Comparison of ENCODE assay signal across 14 cellular contexts in genomic region chr9:137298401-137298982, GRCh38. TPM values are rescaled to one million over a fixed set of nuclear protein-coding genes. Genes with fewer than 3 reads are reported as not detected.
DNase-seq lines count a peak whose midpoint lies in the region; ATAC-seq and TF ChIP-seq lines count a peak whose summit lies in the region.
"Had no signal": no experiment of that assay in that cellular context is flagged by ENCODE, and none has a peak within 500 bp of the region (broad histone marks: within the 10 kb centered on the region; RNA-seq: fewer than 3 reads in every experiment).

No MANE protein-coding gene starts in this region.

- H3K27me3 Mint-ChIP-seq in H9 (ENCODE audit: low read depth): peaks cover 52% of the 10 kb centered on the region

- intact Hi-C loops in dorsolateral prefrontal cortex (cut with DNase I): loop anchor here in 1 of 2 donors (5.0 to 10.0 kb wide), 2 partner anchors 109 to 226 kb away; no protein-coding TSS in a partner anchor
- intact Hi-C loops in sigmoid colon (cut with DNase I): loop anchor here (5.0 to 10.0 kb wide), 2 partner anchors 109 to 226 kb away; no protein-coding TSS in a partner anchor

- peaks cover 3 to 9% of the 10 kb centered on the region in 2 experiments for H3K9me3 Mint-ChIP-seq in H9
- H3K9me3 Mint-ChIP-seq: activated naive CD8-positive, alpha-beta T cell treated with anti-CD3 and anti-CD28 coated beads, Interleukin-2, amount 10 ng/mL, durations not matched to agents 7 days and 5 days had no signal

- H3K27me3 ChIP-seq in H9 (ENCODE audit: insufficient read depth, low read length) (peaks cover 5% of the 10 kb centered on the region; the same call in 1 of the 2 replicates), dorsolateral prefrontal cortex (peaks cover 0 to 72% (median 15%) of the 10 kb centered on the region in 45 donors), layer of hippocampus (ENCODE audit: control insufficient read depth, insufficient read depth, low read length) (peaks cover 22% of the 10 kb centered on the region), sigmoid colon (peaks cover 70 to 94% (median 90%) of the 10 kb centered on the region in 3 donors), osteoblast (ENCODE audit: insufficient read depth, low read length) (peaks cover 57% of the 10 kb centered on the region)

- H3K79me2 ChIP-seq in H9 (ENCODE audit: insufficient read depth, low read length): no peaks in the 10 kb centered on the region
- no peaks in the 10 kb centered on the region for H3K79me2 ChIP-seq in osteoblast (ENCODE audit: insufficient read depth, low read length)

- peaks cover 0 to 5% (median 3%) of the 10 kb centered on the region in 3 experiments; a peak in 4 of 7 replicates for H3K36me3 Mint-ChIP-seq in H9 (ENCODE audit: insufficient read depth in 1 of 3, low read depth in 3 of 3)
- H3K36me3 Mint-ChIP-seq: activated naive CD8-positive, alpha-beta T cell treated with anti-CD3 and anti-CD28 coated beads, Interleukin-2, amount 10 ng/mL, durations not matched to agents 7 days and 5 days had no signal

- H4K20me1 ChIP-seq in H9 (ENCODE audit: control insufficient read depth, insufficient read depth, insufficient read length): no peaks in the 10 kb centered on the region
- H4K20me1 ChIP-seq in osteoblast (ENCODE audit: insufficient read depth, low read length): peaks cover 3% of the 10 kb centered on the region

- H3T11ph ChIP-seq in H9 (ENCODE audit: low read length): no peak overlapping the region

- no peak overlapping the region for H3K9ac ChIP-seq in H9 (ENCODE audit: extremely low read depth, insufficient read length, low read length)

- no peak overlapping the region for H2AFZ ChIP-seq in H9 (ENCODE audit: low read length)
- no peak overlapping the region for H2AFZ ChIP-seq in osteoblast (ENCODE audit: low read length)

- no peak for TF ChIP-seq EP300 in sigmoid colon (IDR thresholded peaks at IDR 0.05)

- no peak overlapping the region for H4K8ac ChIP-seq in H9 (replicated peaks; ENCODE audit: insufficient read length, low read depth, low read length)

- H3K36me3 ChIP-seq in sigmoid colon: no peaks in the 10 kb centered on the region
- no peaks in the 10 kb centered on the region for H3K36me3 ChIP-seq in osteoblast (ENCODE audit: insufficient read depth, low read length)
- H3K36me3 ChIP-seq: neutrophil had no signal

- H3K4me1 Mint-ChIP-seq in H9: peaks cover 35 to 43% of the 10 kb centered on the region in 2 experiments

- H2BK12ac ChIP-seq in H9 (ENCODE audit: insufficient read length, low read depth, low read length): no peak overlapping the region

- H3K4me2 ChIP-seq in H9 (ENCODE audit: insufficient read depth, insufficient read length, low read length) (peak overlapping the region; percentile 31), osteoblast (ENCODE audit: insufficient read depth, low read length) (no peak overlapping the region)

- H3K4ac ChIP-seq in H9 (ENCODE audit: low read depth, low read length): no peak overlapping the region

- ATAC-seq in HG03175 (IDR thresholded peaks at IDR 0.05; ENCODE audit: unreplicated experiment): no peak
- ATAC-seq in HG03469 (IDR thresholded peaks at IDR 0.05; ENCODE audit: unreplicated experiment): no peak

- H3K23ac ChIP-seq in H9 (ENCODE audit: insufficient read length, low read depth, low read length): no peak overlapping the region

- H3K23me2 ChIP-seq in H9 (ENCODE audit: insufficient read length, low read depth, low read length, poor library complexity, severe bottlenecking): peaks cover 7% of the 10 kb centered on the region

- no CpG with 5 or more reads among the region's 18 CpGs for WGBS in H9 (ENCODE audit: extremely low coverage, insufficient read length, low lambda C conversion rate)
- WGBS in sigmoid colon, 2 donors: 14 to 60% methylated on average over 18 of the region's 18 CpGs

- peak overlapping the region in 1 of 3 experiments; percentile 63; a peak in 1 of 7 replicates for H3K27ac Mint-ChIP-seq in H9
- H3K27ac Mint-ChIP-seq: activated naive CD8-positive, alpha-beta T cell treated with anti-CD3 and anti-CD28 coated beads, Interleukin-2, amount 10 ng/mL, durations not matched to agents 7 days and 5 days had no signal

- peak overlapping the region in 30 of 59 donors; percentile 2 to 72 (median 62) for H3K4me3 ChIP-seq in dorsolateral prefrontal cortex
- H3K4me3 ChIP-seq in sigmoid colon: peak overlapping the region in 1 of 4 donors; percentile 3
- no peak overlapping the region for H3K4me3 ChIP-seq in osteoblast (ENCODE audit: insufficient read depth, low read length)

- H2BK120ac ChIP-seq in H9 (ENCODE audit: low read depth, low read length, poor library complexity, severe bottlenecking): no peak overlapping the region

- H3K27ac ChIP-seq in H9 (ENCODE audit: insufficient read length, low read depth, low read length) (no peak overlapping the region), dorsolateral prefrontal cortex (peak overlapping the region in 41 of 59 donors; percentile 10 to 83 (median 55)), layer of hippocampus (ENCODE audit: low read depth, low read length) (peak overlapping the region; percentile 62), sigmoid colon (peak overlapping the region; percentile 36 to 65 (median 54)), osteoblast (ENCODE audit: low read depth, low read length) (no peak overlapping the region)
- H3K27ac ChIP-seq: neutrophil had no signal

- no peak overlapping the region for H2BK15ac ChIP-seq in H9 (ENCODE audit: low read depth, low read length)

- H3K4me1 ChIP-seq in H9 (ENCODE audit: insufficient read depth, low read length) (peaks cover 5% of the 10 kb centered on the region; the same call in 1 of the 2 replicates), sigmoid colon (peaks cover 0 to 47% (median 42%) of the 10 kb centered on the region in 4 donors), osteoblast (ENCODE audit: insufficient read depth, low read length) (peaks cover 4% of the 10 kb centered on the region)

- no peak overlapping the region for H2BK5ac ChIP-seq in H9 (ENCODE audit: insufficient read length, low read length)

- H2BK20ac ChIP-seq in H9 (ENCODE audit: low read depth, low read length, poor library complexity, severe bottlenecking): no peak overlapping the region

- DNase-seq in H9: peak; percentile 35
- DNase-seq in dorsolateral prefrontal cortex: no peak
- DNase-seq in sigmoid colon: no peak
- DNase-seq in DMS53 treated with DMSO at 0.1 percent for 48 hours (lab: John Stamatoyannopoulos, UW; ENCODE audit: unreplicated experiment): no peak
- no peak for DNase-seq in osteoblast (ENCODE audit: insufficient read length, low spot score, missing footprints)
- DNase-seq: effector CD8-positive, alpha-beta T cell; IMR-90; NCI-H187; stimulated activated CD4-positive, alpha-beta T cell treated with anti-CD3 and anti-CD28 coated beads, Interleukin-4, amount 100 ng/mL, for 24 hours had no signal

- H4K5ac ChIP-seq in H9 (ENCODE audit: insufficient read length, low read depth, low read length): no peak overlapping the region

- H3K56ac ChIP-seq in H9 (ENCODE audit: insufficient read length, low read depth, low read length): no peak overlapping the region

- no peaks in the 10 kb centered on the region for H3K79me1 ChIP-seq in H9 (ENCODE audit: insufficient read depth, low read depth, low read length, poor library complexity, severe bottlenecking)

- H2AK5ac ChIP-seq in H9 (ENCODE audit: insufficient read length, low read length): no peak overlapping the region

- TF ChIP-seq CTCF in H9 (conservative IDR thresholded peaks at IDR 0.05): no peak
- no peak for TF ChIP-seq CTCF in dorsolateral prefrontal cortex (IDR thresholded peaks at IDR 0.05 in 54 of 56, conservative IDR thresholded peaks at IDR 0.05 in 2 of 56; ENCODE audit: low read depth in 1 of 56, partially characterized antibody in 56 of 56)
- TF ChIP-seq CTCF in sigmoid colon (IDR thresholded peaks at IDR 0.05): no peak
- TF ChIP-seq CTCF in osteoblast (IDR thresholded peaks at IDR 0.05; ENCODE audit: extremely low read depth, low read depth, low read length): no peak

- H3K14ac ChIP-seq in H9 (ENCODE audit: insufficient read depth, low read length): no peak overlapping the region

- no peaks in the 10 kb centered on the region for H3K9me3 ChIP-seq in H9 (ENCODE audit: control insufficient read depth, low read depth, low read length)
- no peaks in the 10 kb centered on the region for H3K9me3 ChIP-seq in sigmoid colon
- peaks cover 3% of the 10 kb centered on the region for H3K9me3 ChIP-seq in osteoblast (ENCODE audit: low read depth, low read length)
- H3K9me3 ChIP-seq: neutrophil had no signal

- H3K18ac ChIP-seq in H9 (ENCODE audit: insufficient read length, low read depth, low read length): no peak overlapping the region

- no peak for TF ChIP-seq POLR2A in sigmoid colon (IDR thresholded peaks at IDR 0.05)

- peak overlapping the region; percentile 42 to 99; a peak in 2 of 5 replicates for H3K4me3 Mint-ChIP-seq in H9
- H3K4me3 Mint-ChIP-seq: activated naive CD8-positive, alpha-beta T cell treated with anti-CD3 and anti-CD28 coated beads, Interleukin-2, amount 10 ng/mL, durations not matched to agents 7 days and 5 days had no signal

- H4K91ac ChIP-seq in H9 (ENCODE audit: insufficient read length, low read depth, low read length): no peak overlapping the region

RNA-seq across cellular contexts. Expression of gene NRARP, which starts 3.6 kb away (rescaled TPM):
- total RNA-seq in H9 (2021): 22.8 and 23.8 TPM in 2 replicates
- 10 to 100 TPM in 47 of 120 experiments, 1 to 10 TPM in 73; 4.6 to 17.2 (median 9.3) TPM for total RNA-seq in dorsolateral prefrontal cortex
- 1 to 10 TPM in 3 of 4 donors, not detected in 1; 1.8 to 2.9 (median 2.8) TPM for total RNA-seq in sigmoid colon
- polyA plus RNA-seq in sigmoid colon: 10 to 100 TPM; 20.4 to 24.7 (median 24.0) TPM
- total RNA-seq in osteoblast: under 0.01 TPM in 2 replicates
- total RNA-seq: IMR-90 had no signal

RNA-seq across cellular contexts. Expression of gene TOR4A, which starts 21.0 kb away (rescaled TPM):
- total RNA-seq in H9 (2021) (5.9 and 6.2 TPM in 2 replicates), dorsolateral prefrontal cortex (1 to 10 TPM in 106 of 120 experiments, under 1 TPM in 14; 0.75 to 5.2 (median 1.7) TPM), sigmoid colon (1 to 10 TPM; 3.8 to 4.3 (median 3.9) TPM), osteoblast (0.29 and 2.5 TPM in 2 replicates)
- 10 to 100 TPM in 1 of 3 donors, 1 to 10 TPM in 2; 5.1 to 33.0 (median 6.6) TPM for polyA plus RNA-seq in sigmoid colon

RNA-seq across cellular contexts. Expression of gene NELFB, which starts 43.4 kb away (rescaled TPM):
- total RNA-seq in H9 (2021) (71.4 and 71.7 TPM in 2 replicates), dorsolateral prefrontal cortex (100 to 1,000 TPM in 1 of 120 experiments, 10 to 100 TPM in 119; 50.4 to 106 (median 64.4) TPM), sigmoid colon (10 to 100 TPM; 24.7 to 36.5 (median 33.2) TPM), osteoblast (46.0 and 47.4 TPM in 2 replicates)
- polyA plus RNA-seq in sigmoid colon: 10 to 100 TPM; 41.6 to 70.5 (median 45.0) TPM

RNA-seq across cellular contexts. Expression of gene STPG3, which starts 47.4 kb away (rescaled TPM):
- total RNA-seq in H9 (2021) (not detected in 2 replicates), dorsolateral prefrontal cortex (not detected), sigmoid colon (not detected), osteoblast (0.36 TPM in 1 of 2 replicates, not detected in the other)
- polyA plus RNA-seq in sigmoid colon: not detected
- total RNA-seq: activated naive CD8-positive, alpha-beta T cell treated with anti-CD3 and anti-CD28 coated beads, Interleukin-2, amount 10 ng/mL, durations not matched to agents 7 days and 5 days; IMR-90 had no signal
- polyA plus RNA-seq: IMR-90 had no signal

RNA-seq across cellular contexts. Expression of gene TUBB4B, which starts 57.4 kb away (rescaled TPM):
- total RNA-seq in H9 (2021): 378 and 386 TPM in 2 replicates
- 100 to 1,000 TPM; 132 to 331 (median 230) TPM for total RNA-seq in dorsolateral prefrontal cortex
- total RNA-seq in sigmoid colon: 100 to 1,000 TPM; 141 to 196 (median 164) TPM
- 100 to 1,000 TPM; 292 to 505 (median 444) TPM for polyA plus RNA-seq in sigmoid colon
- total RNA-seq in osteoblast: 67.7 and 74.0 TPM in 2 replicates

Comparison
In these comparisons a context has a peak if more than half of its experiments do, and no peak if none do; other contexts are left out.
1. H3K27ac ChIP-seq: peak in dorsolateral prefrontal cortex (41 of 59), layer of hippocampus (single experiment) and sigmoid colon (4 of 4); none in H9 (single experiment) and osteoblast (single experiment).